In the genomic region with DNA sequence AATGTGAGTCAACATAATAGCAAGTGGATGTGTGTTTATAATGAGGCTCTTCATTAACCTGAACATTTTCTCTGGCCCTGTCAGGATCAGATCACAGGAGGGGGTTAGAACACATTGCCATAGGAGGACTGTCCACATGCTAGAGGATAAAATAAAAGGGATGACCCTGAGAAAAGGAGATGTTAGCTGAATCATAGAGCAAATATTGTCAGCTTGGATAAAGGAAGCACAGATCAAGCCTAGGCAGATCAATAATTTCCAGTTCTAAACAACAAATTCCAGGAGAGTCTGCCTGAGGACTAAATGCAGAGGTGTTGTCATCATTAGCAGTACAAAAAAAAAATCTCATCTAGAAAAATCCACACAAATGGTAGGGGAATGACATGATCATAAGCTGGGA, we compare ENCODE assay signal across 1 cellular context.
TF ChIP-seq lines count a peak whose summit lies in the region.

No MANE protein-coding gene starts in this region.

TF ChIP-seq in HepG2, 621 proteins besides CTCF, POLR2A, EP300 and RAD21 (continued from another document):
- TF ChIP-seq ZBTB49 (CRISPR knock-in tag; IDR thresholded peaks at IDR 0.05; ENCODE audit: borderline replicate concordance) (no peak), NFRKB (IDR thresholded peaks at IDR 0.05) (no peak), NR2F1 (CRISPR knock-in tag; IDR thresholded peaks at IDR 0.05) (no peak), ZNF12 (CRISPR knock-in tag; IDR thresholded peaks at IDR 0.05) (no peak), AHDC1 (CRISPR knock-in tag; IDR thresholded peaks at IDR 0.05; ENCODE audit: borderline replicate concordance) (peak; percentile 31; the same call in 1 of the 2 replicates), SETDB1 (CRISPR knock-in tag; IDR thresholded peaks at IDR 0.05; ENCODE audit: borderline replicate concordance) (no peak), IKZF5 (CRISPR knock-in tag; IDR thresholded peaks at IDR 0.05) (no peak), KDM6A (CRISPR knock-in tag; IDR thresholded peaks at IDR 0.05; ENCODE audit: low read depth) (no peak), HBP1 (CRISPR knock-in tag; IDR thresholded peaks at IDR 0.05; ENCODE audit: low read depth) (no peak), PBX2 (CRISPR knock-in tag; IDR thresholded peaks at IDR 0.05) (no peak), TGIF2 (CRISPR knock-in tag; IDR thresholded peaks at IDR 0.05) (no peak), ASH2L (IDR thresholded peaks at IDR 0.05; ENCODE audit: insufficient read length, low read depth, low read length) (no peak), SOX6 (IDR thresholded peaks at IDR 0.05) (no peak), SOX6 (CRISPR knock-in tag; IDR thresholded peaks at IDR 0.05) (peak; percentile 33; the same call in 1 of the 2 replicates), ZKSCAN1 (IDR thresholded peaks at IDR 0.05; ENCODE audit: low read length) (no peak)
- TF ChIP-seq, protein P1, sequence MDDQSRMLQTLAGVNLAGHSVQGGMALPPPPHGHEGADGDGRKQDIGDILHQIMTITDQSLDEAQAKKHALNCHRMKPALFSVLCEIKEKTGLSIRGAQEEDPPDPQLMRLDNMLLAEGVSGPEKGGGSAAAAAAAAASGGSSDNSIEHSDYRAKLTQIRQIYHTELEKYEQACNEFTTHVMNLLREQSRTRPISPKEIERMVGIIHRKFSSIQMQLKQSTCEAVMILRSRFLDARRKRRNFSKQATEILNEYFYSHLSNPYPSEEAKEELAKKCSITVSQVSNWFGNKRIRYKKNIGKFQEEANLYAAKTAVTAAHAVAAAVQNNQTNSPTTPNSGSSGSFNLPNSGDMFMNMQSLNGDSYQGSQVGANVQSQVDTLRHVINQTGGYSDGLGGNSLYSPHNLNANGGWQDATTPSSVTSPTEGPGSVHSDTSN (CRISPR knock-in tag; IDR thresholded peaks at IDR 0.05; ENCODE audit: borderline replicate concordance): no peak
- TF ChIP-seq, protein P2, sequence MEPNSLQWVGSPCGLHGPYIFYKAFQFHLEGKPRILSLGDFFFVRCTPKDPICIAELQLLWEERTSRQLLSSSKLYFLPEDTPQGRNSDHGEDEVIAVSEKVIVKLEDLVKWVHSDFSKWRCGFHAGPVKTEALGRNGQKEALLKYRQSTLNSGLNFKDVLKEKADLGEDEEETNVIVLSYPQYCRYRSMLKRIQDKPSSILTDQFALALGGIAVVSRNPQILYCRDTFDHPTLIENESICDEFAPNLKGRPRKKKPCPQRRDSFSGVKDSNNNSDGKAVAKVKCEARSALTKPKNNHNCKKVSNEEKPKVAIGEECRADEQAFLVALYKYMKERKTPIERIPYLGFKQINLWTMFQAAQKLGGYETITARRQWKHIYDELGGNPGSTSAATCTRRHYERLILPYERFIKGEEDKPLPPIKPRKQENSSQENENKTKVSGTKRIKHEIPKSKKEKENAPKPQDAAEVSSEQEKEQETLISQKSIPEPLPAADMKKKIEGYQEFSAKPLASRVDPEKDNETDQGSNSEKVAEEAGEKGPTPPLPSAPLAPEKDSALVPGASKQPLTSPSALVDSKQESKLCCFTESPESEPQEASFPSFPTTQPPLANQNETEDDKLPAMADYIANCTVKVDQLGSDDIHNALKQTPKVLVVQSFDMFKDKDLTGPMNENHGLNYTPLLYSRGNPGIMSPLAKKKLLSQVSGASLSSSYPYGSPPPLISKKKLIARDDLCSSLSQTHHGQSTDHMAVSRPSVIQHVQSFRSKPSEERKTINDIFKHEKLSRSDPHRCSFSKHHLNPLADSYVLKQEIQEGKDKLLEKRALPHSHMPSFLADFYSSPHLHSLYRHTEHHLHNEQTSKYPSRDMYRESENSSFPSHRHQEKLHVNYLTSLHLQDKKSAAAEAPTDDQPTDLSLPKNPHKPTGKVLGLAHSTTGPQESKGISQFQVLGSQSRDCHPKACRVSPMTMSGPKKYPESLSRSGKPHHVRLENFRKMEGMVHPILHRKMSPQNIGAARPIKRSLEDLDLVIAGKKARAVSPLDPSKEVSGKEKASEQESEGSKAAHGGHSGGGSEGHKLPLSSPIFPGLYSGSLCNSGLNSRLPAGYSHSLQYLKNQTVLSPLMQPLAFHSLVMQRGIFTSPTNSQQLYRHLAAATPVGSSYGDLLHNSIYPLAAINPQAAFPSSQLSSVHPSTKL (CRISPR knock-in tag; IDR thresholded peaks at IDR 0.05): no peak
- TF ChIP-seq, protein P3, sequence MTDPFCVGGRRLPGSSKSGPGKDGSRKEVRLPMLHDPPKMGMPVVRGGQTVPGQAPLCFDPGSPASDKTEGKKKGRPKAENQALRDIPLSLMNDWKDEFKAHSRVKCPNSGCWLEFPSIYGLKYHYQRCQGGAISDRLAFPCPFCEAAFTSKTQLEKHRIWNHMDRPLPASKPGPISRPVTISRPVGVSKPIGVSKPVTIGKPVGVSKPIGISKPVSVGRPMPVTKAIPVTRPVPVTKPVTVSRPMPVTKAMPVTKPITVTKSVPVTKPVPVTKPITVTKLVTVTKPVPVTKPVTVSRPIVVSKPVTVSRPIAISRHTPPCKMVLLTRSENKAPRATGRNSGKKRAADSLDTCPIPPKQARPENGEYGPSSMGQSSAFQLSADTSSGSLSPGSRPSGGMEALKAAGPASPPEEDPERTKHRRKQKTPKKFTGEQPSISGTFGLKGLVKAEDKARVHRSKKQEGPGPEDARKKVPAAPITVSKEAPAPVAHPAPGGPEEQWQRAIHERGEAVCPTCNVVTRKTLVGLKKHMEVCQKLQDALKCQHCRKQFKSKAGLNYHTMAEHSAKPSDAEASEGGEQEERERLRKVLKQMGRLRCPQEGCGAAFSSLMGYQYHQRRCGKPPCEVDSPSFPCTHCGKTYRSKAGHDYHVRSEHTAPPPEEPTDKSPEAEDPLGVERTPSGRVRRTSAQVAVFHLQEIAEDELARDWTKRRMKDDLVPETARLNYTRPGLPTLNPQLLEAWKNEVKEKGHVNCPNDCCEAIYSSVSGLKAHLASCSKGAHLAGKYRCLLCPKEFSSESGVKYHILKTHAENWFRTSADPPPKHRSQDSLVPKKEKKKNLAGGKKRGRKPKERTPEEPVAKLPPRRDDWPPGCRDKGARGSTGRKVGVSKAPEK (CRISPR knock-in tag; IDR thresholded peaks at IDR 0.05; ENCODE audit: borderline replicate concordance): no peak
- TF ChIP-seq, protein P4, sequence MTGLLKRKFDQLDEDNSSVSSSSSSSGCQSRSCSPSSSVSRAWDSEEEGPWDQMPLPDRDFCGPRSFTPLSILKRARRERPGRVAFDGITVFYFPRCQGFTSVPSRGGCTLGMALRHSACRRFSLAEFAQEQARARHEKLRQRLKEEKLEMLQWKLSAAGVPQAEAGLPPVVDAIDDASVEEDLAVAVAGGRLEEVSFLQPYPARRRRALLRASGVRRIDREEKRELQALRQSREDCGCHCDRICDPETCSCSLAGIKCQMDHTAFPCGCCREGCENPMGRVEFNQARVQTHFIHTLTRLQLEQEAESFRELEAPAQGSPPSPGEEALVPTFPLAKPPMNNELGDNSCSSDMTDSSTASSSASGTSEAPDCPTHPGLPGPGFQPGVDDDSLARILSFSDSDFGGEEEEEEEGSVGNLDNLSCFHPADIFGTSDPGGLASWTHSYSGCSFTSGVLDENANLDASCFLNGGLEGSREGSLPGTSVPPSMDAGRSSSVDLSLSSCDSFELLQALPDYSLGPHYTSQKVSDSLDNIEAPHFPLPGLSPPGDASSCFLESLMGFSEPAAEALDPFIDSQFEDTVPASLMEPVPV (CRISPR knock-in tag; IDR thresholded peaks at IDR 0.05): no peak
